ENCODE assay signal across 16 cellular contexts in the genomic region with DNA sequence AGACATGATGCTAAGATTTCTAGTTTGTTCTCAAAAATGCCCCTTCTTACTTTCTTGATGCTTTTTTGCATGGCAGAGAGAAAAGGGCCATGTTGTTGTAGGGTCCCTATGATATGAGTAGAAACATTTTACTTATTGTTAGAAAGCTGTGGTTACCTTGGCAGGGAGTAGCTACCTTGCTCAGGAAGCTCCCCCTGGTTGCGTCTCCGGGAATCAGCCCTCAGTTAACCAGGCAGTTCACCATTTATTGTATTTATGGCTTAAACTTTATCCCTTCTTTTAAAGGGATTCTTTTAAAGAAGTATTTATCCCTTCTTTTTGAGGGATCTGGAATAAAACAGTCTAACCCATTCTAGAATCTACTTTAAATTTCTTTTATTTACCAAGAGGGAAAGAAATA.
"Had no signal": no experiment of that assay in that cellular context is flagged by ENCODE, and none has a peak within 500 bp of the region (broad histone marks: within the 10 kb centered on the region; RNA-seq: fewer than 3 reads in every experiment).

No MANE protein-coding gene starts in this region.

- H3K4me1 ChIP-seq: ascending aorta, colonic mucosa, psoas muscle, sigmoid colon had no signal

- H3K27ac ChIP-seq: ascending aorta, colonic mucosa, psoas muscle, sigmoid colon had no signal

- H3K36me3 ChIP-seq: ascending aorta, colonic mucosa, sigmoid colon had no signal

- H3K27me3 ChIP-seq: ascending aorta, colonic mucosa, sigmoid colon had no signal

- H3K27ac Mint-ChIP-seq: activated CD4-positive, alpha-beta T cell treated with anti-CD3 and anti-CD28 coated beads for 36 hours; activated CD8-positive, alpha-beta T cell treated with anti-CD3 and anti-CD28 coated beads for 36 hours; activated naive CD8-positive, alpha-beta T cell treated with anti-CD3 and anti-CD28 coated beads, Interleukin-2, amount 50 U/mL, for 24 hours; nephron; T-helper 2 cell treated with Interferon-gamma antibody and Interleukin-4, amounts not matched to agents 5 μg/mL and 100 μg/mL, for 36 hours had no signal

- H3K9me3 Mint-ChIP-seq: activated CD8-positive, alpha-beta T cell treated with anti-CD3 and anti-CD28 coated beads for 36 hours; activated naive CD8-positive, alpha-beta T cell treated with anti-CD3 and anti-CD28 coated beads, Interleukin-2, amount 50 U/mL, for 24 hours; nephron; T-helper 2 cell treated with Interferon-gamma antibody and Interleukin-4, amounts not matched to agents 5 μg/mL and 100 μg/mL, for 36 hours had no signal

- H3K4me3 ChIP-seq: ascending aorta, colonic mucosa, psoas muscle, sigmoid colon had no signal

- ATAC-seq: activated CD4-positive, alpha-beta T cell treated with anti-CD3 and anti-CD28 coated beads for 36 hours; activated CD8-positive, alpha-beta T cell treated with anti-CD3 and anti-CD28 coated beads for 36 hours; activated naive CD8-positive, alpha-beta T cell treated with anti-CD3 and anti-CD28 coated beads, Interleukin-2, amount 50 U/mL, for 24 hours; psoas muscle had no signal

- DNase-seq: activated CD4-positive, alpha-beta T cell treated with anti-CD3 and anti-CD28 coated beads for 36 hours; activated CD8-positive, alpha-beta memory T cell treated with anti-CD3 and anti-CD28 coated beads, Interleukin-2, amount 50 U/mL, for 4 hours; activated CD8-positive, alpha-beta T cell treated with anti-CD3 and anti-CD28 coated beads for 36 hours; activated naive CD8-positive, alpha-beta T cell treated with anti-CD3 and anti-CD28 coated beads, Interleukin-2, amount 50 U/mL, for 24 hours; colonic mucosa; effector CD4-positive, alpha-beta T cell; hippocampal formation; psoas muscle; sigmoid colon; stimulated activated naive CD4-positive, alpha-beta T cell; substantia nigra; SW 1271; trophoblast cell had no signal

- H3K4me3 Mint-ChIP-seq: activated CD4-positive, alpha-beta T cell treated with anti-CD3 and anti-CD28 coated beads for 36 hours; activated CD8-positive, alpha-beta T cell treated with anti-CD3 and anti-CD28 coated beads for 36 hours; activated naive CD8-positive, alpha-beta T cell treated with anti-CD3 and anti-CD28 coated beads, Interleukin-2, amount 50 U/mL, for 24 hours; nephron; T-helper 2 cell treated with Interferon-gamma antibody and Interleukin-4, amounts not matched to agents 5 μg/mL and 100 μg/mL, for 36 hours had no signal

- H3K9me3 ChIP-seq: ascending aorta, colonic mucosa, psoas muscle had no signal

- H3K4me1 Mint-ChIP-seq: activated CD4-positive, alpha-beta T cell treated with anti-CD3 and anti-CD28 coated beads for 36 hours; activated naive CD8-positive, alpha-beta T cell treated with anti-CD3 and anti-CD28 coated beads, Interleukin-2, amount 50 U/mL, for 24 hours; nephron had no signal
